In the genomic region with DNA sequence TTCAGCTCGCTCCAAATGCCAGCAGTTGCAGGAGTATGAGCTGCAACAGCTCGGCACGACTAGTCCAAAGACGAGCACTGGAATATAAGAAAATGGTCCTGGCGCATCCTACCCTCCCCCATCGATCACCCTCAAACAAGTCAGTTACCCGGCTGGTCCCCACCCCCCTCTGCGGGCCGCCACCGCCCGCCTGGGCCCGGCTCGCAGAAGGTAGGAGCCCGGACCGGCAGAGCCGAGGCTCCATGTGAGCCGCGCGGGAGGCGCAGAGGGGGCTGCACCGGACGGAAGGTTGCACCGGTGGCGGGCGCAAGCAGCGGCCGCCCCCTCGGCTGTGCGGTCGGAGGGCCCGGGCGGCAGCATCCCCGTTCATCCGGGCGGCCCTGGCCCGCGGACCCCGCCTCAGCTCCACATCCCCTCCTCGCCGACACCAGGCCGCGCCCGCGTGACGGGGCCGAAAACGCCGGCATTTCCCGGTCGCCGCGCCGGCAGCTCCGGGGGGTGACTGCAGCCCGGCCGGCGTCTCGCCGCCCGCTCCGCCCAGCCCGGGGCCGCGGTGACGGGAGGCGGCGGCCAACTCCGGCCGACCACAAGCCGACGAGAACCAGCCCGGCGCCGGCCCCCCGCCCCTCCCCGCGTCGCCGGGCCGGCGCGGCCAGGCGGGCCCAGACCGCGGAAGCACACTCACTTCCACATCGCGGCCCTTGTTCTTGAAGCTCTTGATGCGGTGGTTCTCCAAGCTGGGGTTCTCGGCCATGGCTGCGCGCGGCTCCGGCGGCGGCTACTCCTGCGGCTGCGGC, we compare ENCODE assay signal across 8 cellular contexts. TPM values are rescaled to one million over a fixed set of nuclear protein-coding genes. Genes with fewer than 3 reads are reported as not detected.
A peak's percentile ranks its signal among the peaks of the same experiment; 100 is the strongest.
DNase-seq lines count a peak whose midpoint lies in the region; ATAC-seq and TF ChIP-seq lines count a peak whose summit lies in the region.

No MANE protein-coding gene starts in this region.

- H3K36me3 ChIP-seq in adipocyte (ENCODE audit: control insufficient read depth, insufficient read depth, low read length, severe bottlenecking) (no peaks in the 10 kb centered on the region), heart right ventricle (no peaks in the 10 kb centered on the region), prostate gland (no peaks in the 10 kb centered on the region)

- H3K9me3 ChIP-seq in adipocyte (ENCODE audit: control insufficient read depth, low read length) (no peaks in the 10 kb centered on the region), heart right ventricle (no peaks in the 10 kb centered on the region), prostate gland (no peaks in the 10 kb centered on the region)

- no peak for TF ChIP-seq CTCF in heart right ventricle (IDR thresholded peaks at IDR 0.05)
- TF ChIP-seq CTCF in prostate gland (IDR thresholded peaks at IDR 0.05), result no peak

- 0 to 1% methylated on average over 69 to 97 of the region's 97 CpGs for WGBS in heart right ventricle, 2 donors
- under 1% methylated on average over 75 of the region's 97 CpGs for WGBS in prostate gland

- H3K27me3 ChIP-seq in adipocyte (replicated peaks; ENCODE audit: control insufficient read depth, insufficient read depth, low read length), result no peaks in the 10 kb centered on the region
- no peaks in the 10 kb centered on the region for H3K27me3 ChIP-seq in heart right ventricle
- H3K27me3 ChIP-seq in prostate gland (replicated peaks; ENCODE audit: insufficient read depth), result no peaks in the 10 kb centered on the region

- TF ChIP-seq POLR2A in prostate gland (IDR thresholded peaks at IDR 0.05), result no peak

- ATAC-seq in HG03439 (IDR thresholded peaks at IDR 0.05; ENCODE audit: unreplicated experiment), result peak; percentile 32
- peak; percentile 4 to 50 (median 22) for ATAC-seq in heart right ventricle

- intact Hi-C loops in heart right ventricle (cut with DNase I) (loop anchor here in 5 of 10 donors (2.0 to 10.0 kb wide), 4 partner anchors 53 to 101 kb away; a partner anchor contains a TSS), prostate gland (cut with DNase I) (loop anchor here (2.0 to 5.0 kb wide), 4 partner anchors 55 to 145 kb away; a partner anchor contains a TSS)

- DNase-seq in C1 segment of cervical spinal cord (lab: John Stamatoyannopoulos, UW) (peak in 11 of 14 donors; percentile 12 to 74 (median 46)), GM19238 (ENCODE audit: insufficient read length, low spot score) (peak; percentile 47), SKM-1 treated with dmso at 0.1 percent for 144 hours (lab: John Stamatoyannopoulos, UW; ENCODE audit: unreplicated experiment) (peak; percentile 22), adipocyte (ENCODE audit: low read depth) (peak; percentile 76), heart right ventricle (peak; percentile 31 to 56), prostate gland (ENCODE audit: low spot score) (peak; percentile 17), H4 (ENCODE audit: low spot score) (no peak)

- H3K4me3 ChIP-seq in adipocyte (ENCODE audit: low read length) (peak overlapping the region; percentile 94), heart right ventricle (peak overlapping the region; percentile 66 to 98 (median 86)), prostate gland (peak overlapping the region; percentile 79 to 91)

- peak overlapping the region; percentile 91 for H3K9ac ChIP-seq in adipocyte (ENCODE audit: low read length)

- H3K27ac ChIP-seq in heart right ventricle (peak overlapping the region; percentile 88 to 99 (median 94)), prostate gland (peak overlapping the region; percentile 74 to 94)

- peaks cover 23% of the 10 kb centered on the region for H3K4me1 ChIP-seq in adipocyte (ENCODE audit: control insufficient read depth, insufficient read depth, low read length)
- peaks cover 3 to 51% (median 37%) of the 10 kb centered on the region in 9 donors for H3K4me1 ChIP-seq in heart right ventricle
- no peaks in the 10 kb centered on the region for H3K4me1 ChIP-seq in prostate gland (replicated peaks)

RNA-seq across cellular contexts. Expression of a gene that starts 0.5 kb away (rescaled TPM):
- total RNA-seq in heart right ventricle (10 to 100 TPM; 47.7 to 79.1 (median 56.7) TPM), prostate gland (10 to 100 TPM; 16.9 to 26.4 TPM)
- polyA plus RNA-seq in heart right ventricle, result 10 to 100 TPM; 22.5 to 31.5 TPM
- total RNA-seq in H4 (2014; rRNA removed; shearing (Covaris generic)), result 11.6 and 19.2 TPM in 2 replicates
